In the genomic region with DNA sequence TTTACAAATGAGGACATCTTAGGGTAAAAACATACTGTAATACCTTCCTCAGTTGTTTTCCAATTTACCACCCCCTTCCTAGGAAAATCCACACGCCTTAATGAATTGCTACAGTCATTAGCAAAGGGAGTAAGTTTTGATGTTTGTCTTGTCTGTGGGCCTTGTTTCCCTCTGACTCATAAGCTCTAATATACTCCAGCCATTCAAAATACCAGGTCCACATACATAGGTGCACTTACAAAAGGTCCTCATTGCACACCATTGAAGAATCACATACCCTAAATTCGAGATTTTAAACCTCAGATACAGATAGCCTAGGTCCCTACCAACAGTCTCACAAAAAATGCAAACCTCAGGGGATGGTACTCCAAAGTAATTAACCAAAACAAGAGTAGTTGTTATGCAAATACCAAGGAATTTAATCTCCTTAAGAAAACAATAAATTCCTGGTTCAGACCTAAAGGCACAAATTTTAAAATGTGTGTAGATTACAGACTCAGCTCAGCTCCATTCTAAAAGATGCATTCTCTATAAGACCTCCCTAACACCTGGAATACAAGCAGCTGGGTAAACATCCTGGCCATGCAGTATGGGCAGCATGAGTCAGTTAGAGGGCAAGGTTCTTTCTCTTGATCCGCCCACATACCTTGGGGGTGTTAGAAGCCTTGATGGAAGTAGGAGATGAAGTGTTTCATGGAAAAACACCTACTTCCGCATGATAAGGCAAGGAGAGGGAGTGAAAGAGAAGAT, we compare ENCODE assay signal across 8 cellular contexts. TPM values are rescaled to one million over a fixed set of nuclear protein-coding genes. Genes with fewer than 3 reads are reported as not detected.
A peak's percentile ranks its signal among the peaks of the same experiment; 100 is the strongest.
DNase-seq lines count a peak whose midpoint lies in the region; ATAC-seq, FAIRE-seq and TF ChIP-seq lines count a peak whose summit lies in the region.
"Had no signal": no experiment of that assay in that cellular context is flagged by ENCODE, and none has a peak within 500 bp of the region (broad histone marks: within the 10 kb centered on the region; RNA-seq: fewer than 3 reads in every experiment).

No MANE protein-coding gene starts in this region.

- WGBS in small intestine, 3 donors, result 9 to 58% (median 31%) methylated on average over 4 of the region's 4 CpGs

- peak overlapping the region; percentile 76 for H3K27ac ChIP-seq in HUES48 (ENCODE audit: low read depth, low read length)
- no peak overlapping the region for H3K27ac ChIP-seq in small intestine (ENCODE audit: low read depth in 1 of 2, low read length in 1 of 2)
- H3K27ac ChIP-seq: SJSA1 had no signal

- DNase-seq in NCI-H748 (lab: John Stamatoyannopoulos, UW; ENCODE audit: unreplicated experiment) (peak; percentile 92), epithelial cell of esophagus (ENCODE audit: low read depth) (peak; percentile 93), small intestine (peak; percentile 94), HUDEP-2 (lab: John Stamatoyannopoulos, UW; ENCODE audit: unreplicated experiment in 76 of 76) (no peak)
- no peak for DNase-seq in stimulated activated naive CD8-positive, alpha-beta T cell treated with anti-CD3 and anti-CD28 coated beads, Interleukin-15, Interleukin-2, amounts not matched to agents 100 U/mL and 50 U/mL, for 24 hours

- H3K27me3 ChIP-seq in HUES48 (ENCODE audit: control insufficient read depth, insufficient read depth, low read length) (peaks cover 100% of the 10 kb centered on the region), small intestine (ENCODE audit: control insufficient read depth in 2 of 2, insufficient read depth in 2 of 2, low read length in 2 of 2) (no peaks in the 10 kb centered on the region)
- H3K27me3 ChIP-seq: SJSA1 had no signal

- no peak for TF ChIP-seq CTCF in epithelial cell of esophagus (IDR thresholded peaks at IDR 0.05; ENCODE audit: insufficient read depth, low read depth, low read length, missing control alignments)

- no peak overlapping the region for H3K9ac ChIP-seq in HUES48 (ENCODE audit: low read depth, low read length)

- H3K36me3 ChIP-seq in HUES48 (ENCODE audit: control insufficient read depth, insufficient read depth, low read length) (no peaks in the 10 kb centered on the region), small intestine (ENCODE audit: control insufficient read depth in 2 of 2, insufficient read depth in 2 of 2, low read length in 2 of 2) (no peaks in the 10 kb centered on the region)
- H3K36me3 ChIP-seq: SJSA1 had no signal

- ATAC-seq in HG02970 (IDR thresholded peaks at IDR 0.05; ENCODE audit: low FRiP score, unreplicated experiment), result no peak
- no peak for ATAC-seq in stimulated activated naive CD8-positive, alpha-beta T cell treated with anti-CD3 and anti-CD28 coated beads, Interleukin-15, Interleukin-2, amounts not matched to agents 100 U/mL and 50 U/mL, for 24 hours

- FAIRE-seq in small intestine (lab: Jason Lieb, UNC), result no peak

- no peaks in the 10 kb centered on the region for H3K9me3 ChIP-seq in HUES48 (ENCODE audit: control insufficient read depth, insufficient read depth, low read length)
- H3K9me3 ChIP-seq in small intestine (ENCODE audit: control insufficient read depth, low read depth), result no peaks in the 10 kb centered on the region
- H3K9me3 ChIP-seq: SJSA1 had no signal

- H3K4me1 ChIP-seq in HUES48 (ENCODE audit: control insufficient read depth, insufficient read depth, low read length) (peaks cover 22% of the 10 kb centered on the region), small intestine (ENCODE audit: control insufficient read depth in 2 of 2, insufficient read depth in 1 of 2, low read depth in 1 of 2, low read length in 1 of 2) (no peaks in the 10 kb centered on the region)

- H3K4me3 ChIP-seq in HUES48 (ENCODE audit: low read depth, low read length) (no peak overlapping the region), epithelial cell of esophagus (ENCODE audit: low read length) (no peak overlapping the region), small intestine (ENCODE audit: low read depth in 1 of 2, low read length in 2 of 2) (no peak overlapping the region)
- H3K4me3 ChIP-seq: SJSA1 had no signal

RNA-seq across cellular contexts. Expression of a gene that starts 3.0 kb away (rescaled TPM):
- polyA plus RNA-seq in small intestine, result not detected

RNA-seq across cellular contexts. Expression of a gene that starts 38.8 kb away (rescaled TPM):
- polyA plus RNA-seq in small intestine, result 10 to 100 TPM in 1 of 3 donors, 1 to 10 TPM in 2; 4.5 to 44.3 (median 7.6) TPM

RNA-seq across cellular contexts. Expression of a gene that starts 56.8 kb away (rescaled TPM):
- under 1 TPM in 1 of 3 donors, not detected in 2; 0.04 TPM for polyA plus RNA-seq in small intestine

Comparison
In these comparisons a context has a peak if more than half of its experiments do, and no peak if none do; other contexts are left out.
1. DNase-seq: peak in NCI-H748 (single experiment), epithelial cell of esophagus (single experiment) and small intestine (single experiment); none in HUDEP-2 (0 of 76) and stimulated activated naive CD8-positive, alpha-beta T cell treated with anti-CD3 and anti-CD28 coated beads, Interleukin-15, Interleukin-2, amounts not matched to agents 100 U/mL and 50 U/mL, for 24 hours (single experiment).